Comparison of ENCODE assay signal across 8 cellular contexts in the genomic region with DNA sequence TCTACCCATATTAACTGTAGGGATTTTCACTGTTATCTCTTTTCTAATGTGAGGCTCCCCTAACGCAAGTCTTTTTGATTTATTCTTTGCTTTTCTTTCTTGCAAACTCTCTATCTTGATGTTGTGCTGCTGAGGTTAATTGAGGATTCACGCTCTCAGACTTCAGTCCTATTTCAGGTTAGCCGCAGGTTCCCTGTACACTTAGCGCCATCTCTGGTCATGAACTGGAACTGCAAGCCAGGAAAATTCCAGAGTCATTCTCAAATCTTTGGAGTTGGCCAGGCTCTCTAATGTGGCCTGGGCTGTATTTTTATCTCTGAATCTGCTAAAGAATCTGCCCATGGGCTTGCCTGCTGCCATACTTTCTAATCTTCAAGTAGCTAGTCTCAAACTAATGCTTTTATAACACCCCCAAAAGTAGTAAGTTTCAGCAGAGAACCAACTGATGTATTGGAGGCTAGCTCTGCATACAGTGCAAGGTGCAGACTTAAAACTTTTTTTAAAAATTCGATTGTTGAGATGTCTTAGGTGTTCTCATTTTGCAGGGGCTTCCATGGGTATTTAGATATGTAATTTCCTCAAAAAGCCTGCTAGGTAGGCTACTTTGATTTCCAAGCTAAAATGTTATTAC.
DNase-seq lines count a peak whose midpoint lies in the region; ATAC-seq and TF ChIP-seq lines count a peak whose summit lies in the region.

No MANE protein-coding gene starts in this region.

- DNase-seq in natural killer cell: no peak
- DNase-seq in natural killer cell treated with Interleukin-12 subunit alpha and Interleukin-12 subunit beta and Interleukin-15 and Interleukin-18, amount 100 ng/mL, for 72 hours (ENCODE audit: low spot score): no peak
- DNase-seq in HFFc6: peak; percentile 18
- peak; percentile 26 for DNase-seq in RPMI8226
- DNase-seq in fibroblast of the aortic adventitia (ENCODE audit: low read depth): no peak
- DNase-seq in gastrocnemius medialis: no peak
- DNase-seq in NCI-H2029 (lab: John Stamatoyannopoulos, UW): no peak
- no peak for DNase-seq in GOT3 (lab: John Stamatoyannopoulos, UW)

- H3K9me3 ChIP-seq in gastrocnemius medialis: no peaks in the 10 kb centered on the region

- no peaks in the 10 kb centered on the region for H3K27me3 ChIP-seq in gastrocnemius medialis

- no peak overlapping the region for H3K27ac ChIP-seq in gastrocnemius medialis

- no peaks in the 10 kb centered on the region for H3K4me1 ChIP-seq in gastrocnemius medialis

- no peaks in the 10 kb centered on the region for H3K27me3 Mint-ChIP-seq in natural killer cell (ENCODE audit: low read depth in 2 of 2)
- H3K27me3 Mint-ChIP-seq in natural killer cell treated with Interleukin-12 subunit alpha and Interleukin-12 subunit beta and Interleukin-15 and Interleukin-18, amount 100 ng/mL, for 72 hours: no peaks in the 10 kb centered on the region
- H3K27me3 Mint-ChIP-seq in HFFc6 (ENCODE audit: insufficient read depth): no peaks in the 10 kb centered on the region

- H3K4me3 Mint-ChIP-seq in natural killer cell: no peak overlapping the region
- no peak overlapping the region for H3K4me3 Mint-ChIP-seq in natural killer cell treated with Interleukin-12 subunit alpha and Interleukin-12 subunit beta and Interleukin-15 and Interleukin-18, amount 100 ng/mL, for 72 hours
- H3K4me3 Mint-ChIP-seq in HFFc6: peak overlapping the region; percentile 49

- H3K4me3 ChIP-seq in fibroblast of the aortic adventitia (ENCODE audit: low read depth, low read length): no peak overlapping the region
- no peak overlapping the region for H3K4me3 ChIP-seq in gastrocnemius medialis

- H3K9me3 Mint-ChIP-seq in natural killer cell (peaks cover 0 to 3% of the 10 kb centered on the region in 2 donors), HFFc6 (peaks cover 7% of the 10 kb centered on the region; the same call in 1 of the 2 replicates)
- peaks cover 2% of the 10 kb centered on the region for H3K9me3 Mint-ChIP-seq in natural killer cell treated with Interleukin-12 subunit alpha and Interleukin-12 subunit beta and Interleukin-15 and Interleukin-18, amount 100 ng/mL, for 72 hours

- TF ChIP-seq POLR2A in gastrocnemius medialis (IDR thresholded peaks at IDR 0.05): no peak

- intact Hi-C loops in natural killer cell (cut with micrococcal nuclease): no loop called here
- intact Hi-C loops in gastrocnemius medialis (cut with DNase I; ENCODE audit: low total_unique reads): no loop called here

- no peak overlapping the region for H3K27ac Mint-ChIP-seq in natural killer cell
- no peak overlapping the region for H3K27ac Mint-ChIP-seq in natural killer cell treated with Interleukin-12 subunit alpha and Interleukin-12 subunit beta and Interleukin-15 and Interleukin-18, amount 100 ng/mL, for 72 hours
- H3K27ac Mint-ChIP-seq in HFFc6: no peak overlapping the region

- no peaks in the 10 kb centered on the region for H3K4me1 Mint-ChIP-seq in natural killer cell
- H3K4me1 Mint-ChIP-seq in natural killer cell treated with Interleukin-12 subunit alpha and Interleukin-12 subunit beta and Interleukin-15 and Interleukin-18, amount 100 ng/mL, for 72 hours (ENCODE audit: low read depth in 2 of 2): no peaks in the 10 kb centered on the region
- H3K4me1 Mint-ChIP-seq in HFFc6 (ENCODE audit: low read depth): peaks cover 9% of the 10 kb centered on the region; the same call in 1 of the 2 replicates

- no peaks in the 10 kb centered on the region for H3K36me3 Mint-ChIP-seq in natural killer cell
- no peaks in the 10 kb centered on the region for H3K36me3 Mint-ChIP-seq in natural killer cell treated with Interleukin-12 subunit alpha and Interleukin-12 subunit beta and Interleukin-15 and Interleukin-18, amount 100 ng/mL, for 72 hours
- no peaks in the 10 kb centered on the region for H3K36me3 Mint-ChIP-seq in HFFc6 (ENCODE audit: low read depth)

- in situ Hi-C loops in gastrocnemius medialis (cut with MboI; ENCODE audit: low sequenced_read_pairs in 4 of 4): no loop called here

- ATAC-seq in natural killer cell (no peak), gastrocnemius medialis (no peak)
- ATAC-seq in natural killer cell treated with Interleukin-12 subunit alpha and Interleukin-12 subunit beta and Interleukin-15 and Interleukin-18, amount 100 ng/mL, for 72 hours: no peak

- TF ChIP-seq CTCF in natural killer cell (IDR thresholded peaks at IDR 0.05) (peak; percentile 36), HFFc6 (IDR thresholded peaks at IDR 0.05) (peak; percentile 84), fibroblast of the aortic adventitia (IDR thresholded peaks at IDR 0.05; ENCODE audit: insufficient read depth, low read length) (peak; percentile 43), gastrocnemius medialis (IDR thresholded peaks at IDR 0.05 in 4 of 5, conservative IDR thresholded peaks at IDR 0.05 in 1 of 5) (peak in 3 of 5 experiments; percentile 23 to 52 (median 40))

- no peaks in the 10 kb centered on the region for H3K36me3 ChIP-seq in gastrocnemius medialis

Comparison
In these comparisons a context has a peak if more than half of its experiments do, and no peak if none do; other contexts are left out.
1. DNase-seq: peak in HFFc6 (single experiment) and RPMI8226 (single experiment); none in natural killer cell (single experiment), natural killer cell treated with Interleukin-12 subunit alpha and Interleukin-12 subunit beta and Interleukin-15 and Interleukin-18, amount 100 ng/mL, for 72 hours (single experiment), fibroblast of the aortic adventitia (single experiment), gastrocnemius medialis (0 of 2), NCI-H2029 (single experiment) and GOT3 (single experiment).
2. Peak in every context shown above with its lines, with median percentiles within 50 percentile points of each other: CTCF ChIP-seq.